9 cellular contexts compared by ENCODE assay signal in genomic region chr1:21673277-21673780, GRCh38. TPM values are rescaled to one million over a fixed set of nuclear protein-coding genes. Genes with fewer than 3 reads are reported as not detected.
DNase-seq lines count a peak whose midpoint lies in the region; ATAC-seq and TF ChIP-seq lines count a peak whose summit lies in the region.
"Had no signal": no experiment of that assay in that cellular context is flagged by ENCODE, and none has a peak within 500 bp of the region (broad histone marks: within the 10 kb centered on the region; RNA-seq: fewer than 3 reads in every experiment).

No MANE protein-coding gene starts in this region.

- no TSS peak for BruUV-seq in PC-9 (replicated peaks; lab: Mats Ljungman, UMichigan)

- H3K4me3 Mint-ChIP-seq in activated T-cell treated with anti-CD3 and anti-CD28 coated beads, Interleukin-2, amount 50 U/mL, for 4 hours, result no peak overlapping the region

- peaks cover 1% of the 10 kb centered on the region for H3K4me1 Mint-ChIP-seq in activated T-cell treated with anti-CD3 and anti-CD28 coated beads, Interleukin-2, amount 50 U/mL, for 4 hours (ENCODE audit: low read depth)

- H3K27ac ChIP-seq in aorta (ENCODE audit: low read depth in 1 of 2, low read length in 2 of 2) (peak overlapping the region in 1 of 2 donors; percentile 76), PC-9 (no peak overlapping the region)

- no peak for TF ChIP-seq CTCF in PC-9 (conservative IDR thresholded peaks at IDR 0.05)

- H3K9me3 ChIP-seq in aorta (ENCODE audit: control insufficient read depth, low read length), result no peaks in the 10 kb centered on the region
- H3K9me3 ChIP-seq in PC-9 (ENCODE audit: insufficient read depth, low read depth), result no peaks in the 10 kb centered on the region

- H3K4me1 ChIP-seq in aorta (ENCODE audit: control insufficient read depth in 1 of 2, insufficient read depth in 2 of 2, low read length in 2 of 2), result peaks cover 0 to 4% of the 10 kb centered on the region in 2 donors
- peaks cover 30% of the 10 kb centered on the region for H3K4me1 ChIP-seq in PC-9 (replicated peaks; ENCODE audit: insufficient read depth)

- H3K27me3 Mint-ChIP-seq in activated T-cell treated with anti-CD3 and anti-CD28 coated beads, Interleukin-2, amount 50 U/mL, for 4 hours (ENCODE audit: low read depth), result peaks cover under 1% of the 10 kb centered on the region

- no peaks in the 10 kb centered on the region for H3K79me2 ChIP-seq in PC-9 (ENCODE audit: low read depth)

- H3K36me3 ChIP-seq in aorta (ENCODE audit: control insufficient read depth in 1 of 2, insufficient read depth in 2 of 2, low read length in 1 of 2), result peaks cover 0 to 1% of the 10 kb centered on the region in 2 donors
- H3K36me3 ChIP-seq in PC-9 (ENCODE audit: low read depth), result no peaks in the 10 kb centered on the region

- CTCF ChIA-PET in PC-9 (lab: Charles Lee), result no interaction called here

- WGBS in aorta, 2 donors, result 1 to 3% methylated on average over 9 of the region's 9 CpGs

- H3K27me3 ChIP-seq in aorta (ENCODE audit: control insufficient read depth in 1 of 2, insufficient read depth in 2 of 2, low read length in 1 of 2) (peaks cover 0 to 2% of the 10 kb centered on the region in 2 donors), PC-9 (ENCODE audit: insufficient read depth, low read depth) (no peaks in the 10 kb centered on the region)

- H4K20me1 ChIP-seq in PC-9 (ENCODE audit: insufficient read depth), result no peaks in the 10 kb centered on the region

- ATAC-seq in activated T-cell treated with anti-CD3 and anti-CD28 coated beads, Interleukin-2, amount 50 U/mL, for 4 hours, result no peak
- peak; percentile 81 for ATAC-seq in aorta (ENCODE audit: low FRiP score)
- ATAC-seq in GM18519 (IDR thresholded peaks at IDR 0.05; ENCODE audit: low FRiP score, unreplicated experiment), result no peak

- POLR2A ChIA-PET in PC-9 (lab: Charles Lee; ENCODE audit: unreplicated experiment), result no interaction called here

- no peaks in the 10 kb centered on the region for H3K9me3 Mint-ChIP-seq in activated T-cell treated with anti-CD3 and anti-CD28 coated beads, Interleukin-2, amount 50 U/mL, for 4 hours

- no peak overlapping the region for H2AFZ ChIP-seq in PC-9

- H3K36me3 Mint-ChIP-seq in activated T-cell treated with anti-CD3 and anti-CD28 coated beads, Interleukin-2, amount 50 U/mL, for 4 hours (ENCODE audit: insufficient read depth), result peaks cover 1% of the 10 kb centered on the region

- no peak overlapping the region for H3K4me3 ChIP-seq in aorta (ENCODE audit: low read length in 2 of 2)
- H3K4me3 ChIP-seq in PC-9, result no peak overlapping the region

- DNase-seq in activated T-cell treated with anti-CD3 and anti-CD28 coated beads, Interleukin-2, amount 50 U/mL, for 48 hours, result peak; percentile 17 to 19
- no peak for DNase-seq in activated T-cell treated with anti-CD3 and anti-CD28 coated beads, Interleukin-2, amount 50 U/mL, for 4 hours
- DNase-seq in amniotic epithelial cell (ENCODE audit: low read depth) (peak; percentile 74), kidney glomerular epithelial cell (lab: John Stamatoyannopoulos, UW) (peak; percentile 38), aorta (peak; percentile 86 to 90), PC-9 (no peak)
- DNase-seq in activated CD4-positive, alpha-beta T cell treated with anti-CD3 and anti-CD28 coated beads, Interleukin-2, amount 50 U/mL, for 1 hour, result no peak
- DNase-seq: activated CD4-positive, alpha-beta T cell treated with anti-CD3 and anti-CD28 coated beads, Interleukin-2, amount 50 U/mL, for 48 hours had no signal

- H3K4me2 ChIP-seq in PC-9, result no peak overlapping the region

- intact Hi-C loops in aorta (cut with DNase I), result no loop called here
- intact Hi-C loops in PC-9 (cut with micrococcal nuclease; ENCODE audit: unreplicated experiment), result no loop called here

- H3F3A ChIP-seq in PC-9 (ENCODE audit: insufficient read depth, low read depth), result peaks cover 21% of the 10 kb centered on the region; the same call in 1 of the 2 replicates

- H3K9me2 ChIP-seq in PC-9 (ENCODE audit: insufficient read depth), result no peaks in the 10 kb centered on the region

RNA-seq across cellular contexts. Expression of gene RAP1GAP, which starts 4.2 kb away (rescaled TPM):
- total RNA-seq in activated T-cell treated with anti-CD3 and anti-CD28 coated beads, Interleukin-2, amount 50 U/mL, for 4 hours, result 1 to 10 TPM in 2 of 3 donors, under 1 TPM in 1; 0.46 to 1.4 (median 1.2) TPM
- total RNA-seq in aorta (under 1 TPM; 0.58 to 0.84 TPM), PC-9 (2021) (22.7 and 30.2 TPM in 2 replicates)
- polyA plus RNA-seq in aorta, result 1 to 10 TPM in 1 of 2 donors, under 1 TPM in 1; 0.33 to 4.9 TPM

Comparison
In these comparisons a context has a peak if more than half of its experiments do, and no peak if none do; other contexts are left out.
1. DNase-seq: peak in activated T-cell treated with anti-CD3 and anti-CD28 coated beads, Interleukin-2, amount 50 U/mL, for 48 hours (2 of 2), amniotic epithelial cell (single experiment), kidney glomerular epithelial cell (single experiment) and aorta (2 of 2); none in activated T-cell treated with anti-CD3 and anti-CD28 coated beads, Interleukin-2, amount 50 U/mL, for 4 hours (single experiment), activated CD4-positive, alpha-beta T cell treated with anti-CD3 and anti-CD28 coated beads, Interleukin-2, amount 50 U/mL, for 1 hour (single experiment) and PC-9 (0 of 2).